In genomic region chr11:79242616-79243015, GRCh38 we compare ENCODE assay signal across 18 cellular contexts.
"Had no signal": no experiment of that assay in that cellular context is flagged by ENCODE, and none has a peak within 500 bp of the region (broad histone marks: within the 10 kb centered on the region; RNA-seq: fewer than 3 reads in every experiment).

No MANE protein-coding gene starts in this region.

- H3K27ac ChIP-seq: epithelial cell of prostate, SK-N-MC had no signal

- DNase-seq: activated CD4-positive, alpha-beta T cell treated with anti-CD3 and anti-CD28 coated beads for 1 hour; activated CD4-positive, alpha-beta T cell treated with anti-CD3 and anti-CD28 coated beads, Interleukin-2, amount 50 U/mL, for 4 hours; activated naive CD4-positive, alpha-beta T cell treated with anti-CD3 and anti-CD28 coated beads for 36 hours; activated naive CD8-positive, alpha-beta T cell treated with anti-CD3 and anti-CD28 coated beads, Interleukin-2, amount 50 U/mL, for 24 hours; activated T-cell treated with anti-CD3 and anti-CD28 coated beads for 4 hours; left ventricle myocardium superior; naive thymus-derived CD8-positive, alpha-beta T cell; nucleus accumbens; right cardiac atrium; small intestine; stimulated activated CD4-positive, alpha-beta T cell treated with anti-CD3 and anti-CD28 coated beads, Interleukin-4, amount 100 ng/mL, for 4 hours; stimulated activated CD8-positive, alpha-beta memory T cell treated with anti-CD3 and anti-CD28 coated beads, Interleukin-4, amount 100 ng/mL, for 48 hours; stimulated activated naive CD4-positive, alpha-beta T cell treated with Interleukin-2 at 50 U/mL for 16 hours; T-helper 1 cell; T1000; trophoblast cell had no signal

- H3K4me3 ChIP-seq: SK-N-MC had no signal
